25 cellular contexts compared by ENCODE assay signal in genomic region chr12:127538325-127538724, GRCh38.
"Had no signal": no experiment of that assay in that cellular context is flagged by ENCODE, and none has a peak within 500 bp of the region (broad histone marks: within the 10 kb centered on the region; RNA-seq: fewer than 3 reads in every experiment).

No MANE protein-coding gene starts in this region.

- H3K4me3 ChIP-seq: coronary artery, esophagus squamous epithelium, heart right ventricle, ovary, right lobe of liver, thoracic aorta, tibial nerve, upper lobe of left lung had no signal

- H3K9me3 ChIP-seq: esophagus squamous epithelium, ovary, right lobe of liver, thoracic aorta had no signal

- H3K27ac Mint-ChIP-seq: naive thymus-derived CD4-positive, alpha-beta T cell; nephron; stimulated activated naive B cell treated with anti-CD40 and anti-IgM and Interleukin-4, amounts not matched to agents 10 μg/mL and 1 μg/mL and 100 μg/mL, for 72 hours; stimulated activated naive CD8-positive, alpha-beta T cell treated with anti-CD3 and anti-CD28 coated beads, Interleukin-15, Interleukin-2, amounts not matched to agents 100 ng/mL and 50 ng/mL, for 24 hours had no signal

- H3K4me3 Mint-ChIP-seq: naive thymus-derived CD4-positive, alpha-beta T cell; nephron; stimulated activated naive B cell treated with anti-CD40 and anti-IgM and Interleukin-4, amounts not matched to agents 10 μg/mL and 1 μg/mL and 100 μg/mL, for 72 hours; stimulated activated naive CD8-positive, alpha-beta T cell treated with anti-CD3 and anti-CD28 coated beads, Interleukin-15, Interleukin-2, amounts not matched to agents 100 ng/mL and 50 ng/mL, for 24 hours had no signal

- H3K4me1 Mint-ChIP-seq: naive thymus-derived CD4-positive, alpha-beta T cell; nephron; stimulated activated naive B cell treated with anti-CD40 and anti-IgM and Interleukin-4, amounts not matched to agents 10 μg/mL and 1 μg/mL and 100 μg/mL, for 72 hours had no signal

- H3K4me1 ChIP-seq: esophagus squamous epithelium, heart right ventricle, right lobe of liver, tibial nerve, upper lobe of left lung had no signal

- DNase-seq: dermis blood vessel endothelial cell; effector memory CD4-positive, alpha-beta T cell; erythroblast; esophagus squamous epithelium; foreskin melanocyte; glutamatergic neuron; heart right ventricle; hippocampal formation; left ventricle myocardium superior; mesenchymal stem cell; midbrain; naive thymus-derived CD4-positive, alpha-beta T cell; occipital lobe; ovary; right lobe of liver; small intestine; stimulated activated CD4-positive, alpha-beta T cell treated with anti-CD3 and anti-CD28 coated beads, Interleukin-15, amount 100 ng/mL, for 24 hours; stimulated activated CD4-positive, alpha-beta T cell treated with anti-CD3 and anti-CD28 coated beads, Interleukin-2, amount 100 ng/mL, for 48 hours; stimulated activated naive B cell treated with anti-CD40 and anti-IgM and Interleukin-4, amounts not matched to agents 10 μg/mL and 1 μg/mL and 100 μg/mL, for 72 hours; upper lobe of left lung had no signal

- H3K27me3 ChIP-seq: esophagus squamous epithelium, ovary, right lobe of liver, tibial nerve, upper lobe of left lung had no signal

- ATAC-seq: heart right ventricle; left ventricle myocardium superior; naive thymus-derived CD4-positive, alpha-beta T cell; right lobe of liver; stimulated activated naive B cell treated with anti-CD40 and anti-IgM and Interleukin-4, amounts not matched to agents 10 μg/mL and 1 μg/mL and 100 μg/mL, for 72 hours had no signal

- H3K36me3 Mint-ChIP-seq: naive thymus-derived CD4-positive, alpha-beta T cell; stimulated activated naive B cell treated with anti-CD40 and anti-IgM and Interleukin-4, amounts not matched to agents 10 μg/mL and 1 μg/mL and 100 μg/mL, for 72 hours had no signal

- H3K36me3 ChIP-seq: esophagus squamous epithelium, heart right ventricle, ovary, right lobe of liver, thoracic aorta, tibial nerve, upper lobe of left lung had no signal

- H3K27ac ChIP-seq: coronary artery, esophagus squamous epithelium, heart right ventricle, ovary, right lobe of liver, thoracic aorta, tibial nerve, upper lobe of left lung had no signal

- H3K27me3 Mint-ChIP-seq: naive thymus-derived CD4-positive, alpha-beta T cell; stimulated activated naive B cell treated with anti-CD40 and anti-IgM and Interleukin-4, amounts not matched to agents 10 μg/mL and 1 μg/mL and 100 μg/mL, for 72 hours; stimulated activated naive CD8-positive, alpha-beta T cell treated with anti-CD3 and anti-CD28 coated beads, Interleukin-15, Interleukin-2, amounts not matched to agents 100 ng/mL and 50 ng/mL, for 24 hours had no signal
